In the genomic region with DNA sequence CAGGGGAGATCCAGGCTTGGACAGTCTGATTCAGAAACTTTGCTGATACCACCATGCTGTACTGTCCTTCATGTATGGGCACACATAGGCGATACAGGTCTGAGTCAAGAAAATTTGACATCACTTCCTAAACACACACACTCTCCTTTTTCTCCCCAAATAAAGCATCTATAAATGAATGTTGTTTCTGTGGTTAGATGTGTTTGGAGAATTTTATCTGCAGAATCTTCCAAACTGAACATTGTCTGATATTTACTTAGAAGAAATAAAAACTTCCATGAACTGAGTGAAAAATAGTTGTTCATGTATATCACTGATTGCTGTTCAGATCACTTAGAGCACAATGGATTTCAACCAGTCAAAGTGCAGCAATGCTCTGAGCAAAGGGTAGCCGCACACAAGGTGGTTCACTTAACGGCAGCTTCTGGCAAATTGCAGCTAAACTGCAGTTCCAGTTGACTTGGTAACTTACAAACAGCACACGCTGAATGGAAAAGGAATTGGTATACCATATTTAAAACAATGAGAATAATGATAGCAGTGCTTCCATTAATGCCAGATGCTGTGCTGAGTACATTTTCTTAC, we compare ENCODE assay signal across 12 cellular contexts. TPM values are rescaled to one million over a fixed set of nuclear protein-coding genes. Genes with fewer than 3 reads are reported as not detected.
A peak's percentile ranks its signal among the peaks of the same experiment; 100 is the strongest.
DNase-seq lines count a peak whose midpoint lies in the region; ATAC-seq and TF ChIP-seq lines count a peak whose summit lies in the region.
"Had no signal": no experiment of that assay in that cellular context is flagged by ENCODE, and none has a peak within 500 bp of the region (broad histone marks: within the 10 kb centered on the region; RNA-seq: fewer than 3 reads in every experiment).

No MANE protein-coding gene starts in this region.

- ATAC-seq in GM19035 (IDR thresholded peaks at IDR 0.05; ENCODE audit: unreplicated experiment) (peak; percentile 20), HG02852 (IDR thresholded peaks at IDR 0.05; ENCODE audit: unreplicated experiment) (peak; percentile 20)

- TF ChIP-seq CTCF in C4-2B (conservative IDR thresholded peaks at IDR 0.05) (no peak), PC-9 (conservative IDR thresholded peaks at IDR 0.05) (no peak)

- peak in 1 of 2 experiments; percentile 4 for DNase-seq in PC-9
- no peak for DNase-seq in SK-N-DZ (ENCODE audit: low spot score)
- DNase-seq in NCI-H748 (lab: John Stamatoyannopoulos, UW; ENCODE audit: unreplicated experiment), result no peak
- no peak for DNase-seq in LoVo (ENCODE audit: low spot score)
- DNase-seq in 8988T, result no peak
- DNase-seq: activated gamma-delta T cell treated with Interleukin-2 at 50 U/mL for 16 hours; effector memory CD4-positive, alpha-beta T cell; NCI-H446 treated with DMSO at 0.1 percent for 48 hours had no signal

- intact Hi-C loops in PC-9 (cut with micrococcal nuclease; ENCODE audit: unreplicated experiment), result no loop called here

- H3K9me3 ChIP-seq in PC-9 (ENCODE audit: insufficient read depth, low read depth), result no peaks in the 10 kb centered on the region
- H3K9me3 ChIP-seq: neutrophil had no signal

- BruUV-seq in PC-9 (replicated peaks; lab: Mats Ljungman, UMichigan), result no TSS peak

- H3K27ac ChIP-seq in C4-2B (peak overlapping the region; percentile 48; the same call in 1 of the 2 replicates), PC-9 (peak overlapping the region; percentile 61)
- H3K27ac ChIP-seq: neutrophil had no signal

- CTCF ChIA-PET in PC-9 (lab: Charles Lee), result no interaction called here

- H4K20me1 ChIP-seq in PC-9 (ENCODE audit: insufficient read depth), result no peaks in the 10 kb centered on the region

- POLR2A ChIA-PET in PC-9 (lab: Charles Lee; ENCODE audit: unreplicated experiment), result no interaction called here

- H2AFZ ChIP-seq in PC-9, result 0 out of 2 replicates have a peak overlapping the region, but pooled peaks have one; percentile 5

- H3K36me3 ChIP-seq in PC-9 (ENCODE audit: low read depth), result no peaks in the 10 kb centered on the region
- H3K36me3 ChIP-seq: neutrophil had no signal

- H3K79me2 ChIP-seq in PC-9 (ENCODE audit: low read depth), result no peaks in the 10 kb centered on the region

- peaks cover 28% of the 10 kb centered on the region for H3F3A ChIP-seq in PC-9 (ENCODE audit: insufficient read depth, low read depth)

- no peak overlapping the region for H3K4me3 ChIP-seq in PC-9

- peak overlapping the region; percentile 43 for H3K4me2 ChIP-seq in PC-9

- H3K27me3 ChIP-seq in PC-9 (ENCODE audit: insufficient read depth, low read depth), result no peaks in the 10 kb centered on the region

- H3K9me2 ChIP-seq in PC-9 (ENCODE audit: insufficient read depth), result no peaks in the 10 kb centered on the region

- H3K4me1 ChIP-seq in PC-9 (replicated peaks; ENCODE audit: insufficient read depth), result peaks cover 44% of the 10 kb centered on the region

RNA-seq across cellular contexts. Expression of a gene that starts 10.0 kb away (rescaled TPM):
- total RNA-seq in PC-9 (2021), result 82.8 and 119 TPM in 2 replicates
- polyA plus RNA-seq in SK-N-DZ (2014; cell fraction: cytosol; rRNA removed), result 18.5 and 19.1 TPM in 2 replicates
- polyA plus RNA-seq in SK-N-DZ (2014; cell fraction: nucleus; rRNA removed), result 12.9 and 16.4 TPM in 2 replicates
